9 cellular contexts compared by ENCODE assay signal in genomic region chr16:30185141-30185682, GRCh38. TPM values are rescaled to one million over a fixed set of nuclear protein-coding genes. Genes with fewer than 3 reads are reported as not detected.
DNase-seq lines count a peak whose midpoint lies in the region; ATAC-seq, FAIRE-seq and TF ChIP-seq lines count a peak whose summit lies in the region.
"Had no signal": no experiment of that assay in that cellular context is flagged by ENCODE, and none has a peak within 500 bp of the region (broad histone marks: within the 10 kb centered on the region; RNA-seq: fewer than 3 reads in every experiment).

No MANE protein-coding gene starts in this region.

- POLR2A ChIA-PET in HepG2 (lab: Yijun Ruan, JAX), result interaction anchor here (1.1 to 1.3 kb wide), 2 partner anchors 8 to 45 kb away, joined by 3 read pairs; no protein-coding TSS in a partner anchor

- no peak for TF ChIP-seq EP300 in HepG2 (IDR thresholded peaks at IDR 0.05; ENCODE audit: low read depth in 2 of 2, low read length in 2 of 2)
- TF ChIP-seq EP300 in HepG2 (CRISPR knock-in tag; IDR thresholded peaks at IDR 0.05; ENCODE audit: borderline replicate concordance), result no peak

- H3K27me3 ChIP-seq in HepG2 (ENCODE audit: control insufficient read depth in 1 of 2, insufficient read depth in 2 of 2, low read length in 2 of 2), result no peaks in the 10 kb centered on the region; a peak in 1 of 5 replicates
- H3K27me3 ChIP-seq in thoracic aorta (replicated peaks; ENCODE audit: insufficient read depth), result no peaks in the 10 kb centered on the region

- H2AFZ ChIP-seq in HepG2 (ENCODE audit: low read length), result no peak overlapping the region

- intact Hi-C loops in HepG2 (cut with micrococcal nuclease; ENCODE audit: unreplicated experiment), result no loop called here

- ATAC-seq in HepG2 (no peak), thoracic aorta (ENCODE audit: insufficient number of reproducible peaks, low FRiP score, low read depth) (no peak)

- peak overlapping the region; percentile 100 for H3K4me3 Mint-ChIP-seq in T-helper 2 cell treated with Interferon-gamma antibody and Interleukin-4, amounts not matched to agents 5 μg/mL and 100 μg/mL, for 36 hours

- H4K20me1 ChIP-seq in HepG2 (ENCODE audit: insufficient read depth, low read length), result no peaks in the 10 kb centered on the region

- no peaks in the 10 kb centered on the region for H3K27me3 Mint-ChIP-seq in T-helper 2 cell treated with Interferon-gamma antibody and Interleukin-4, amounts not matched to agents 5 μg/mL and 100 μg/mL, for 36 hours (ENCODE audit: low read depth)

- no peaks in the 10 kb centered on the region for H3K79me2 ChIP-seq in HepG2 (ENCODE audit: insufficient read depth, low read length)

- in situ Hi-C loops in HepG2 (cut with HindIII; ENCODE audit: extremely low pct_ligation_motif_present, low pct_unique_long_range_greater_than_20kb), result no loop called here
- in situ Hi-C loops in KBM-7 (cut with MboI; ENCODE audit: low pct_unique_long_range_greater_than_20kb, low sequenced_read_pairs), result no loop called here

- TF ChIP-seq RAD21 in HepG2 (CRISPR knock-in tag; IDR thresholded peaks at IDR 0.05), result no peak

- no peaks in the 10 kb centered on the region for H3K36me3 ChIP-seq in HepG2 (replicated peaks in 1 of 2; ENCODE audit: control insufficient read depth in 1 of 2, insufficient read depth in 2 of 2, low read length in 2 of 2)
- no peaks in the 10 kb centered on the region for H3K36me3 ChIP-seq in thoracic aorta

- H3K4me1 Mint-ChIP-seq in T-helper 2 cell treated with Interferon-gamma antibody and Interleukin-4, amounts not matched to agents 5 μg/mL and 100 μg/mL, for 36 hours (ENCODE audit: low read depth), result peaks cover 19% of the 10 kb centered on the region

- DNase-seq in T-helper 2 cell treated with Interferon-gamma antibody and Interleukin-4, amounts not matched to agents 5 μg/mL and 100 μg/mL, for 36 hours (ENCODE audit: low spot score), result no peak
- no peak for DNase-seq in T-helper 2 cell
- peak; percentile 19 for DNase-seq in activated CD4-positive, alpha-beta T cell treated with anti-CD3 and anti-CD28 coated beads, Interleukin-2, amount 50 U/mL, for 1 hour
- DNase-seq in HepG2 (ENCODE audit: low spot score), result no peak
- DNase-seq in thoracic aorta (ENCODE audit: low spot score), result no peak
- no peak for DNase-seq in KBM-7
- no peak for DNase-seq in COR-L47 (lab: John Stamatoyannopoulos, UW)
- no peak for DNase-seq in NCI-H1694 treated with DMSO at 0.1 percent for 48 hours (lab: John Stamatoyannopoulos, UW)

- no TSS peak for BruUV-seq in HepG2 (replicated peaks; lab: Mats Ljungman, UMichigan)

- H3K9ac ChIP-seq in HepG2 (ENCODE audit: insufficient read depth, low read depth, low read length), result no peak overlapping the region

- H3K4me1 ChIP-seq in HepG2 (ENCODE audit: insufficient read depth, low read length) (peaks cover 41% of the 10 kb centered on the region), thoracic aorta (ENCODE audit: control insufficient read depth in 1 of 2, low read depth in 2 of 2) (peaks cover 6 to 10% of the 10 kb centered on the region in 2 donors)

- H3K27ac ChIP-seq in HepG2 (ENCODE audit: extremely low read length, insufficient read depth, low read length) (no peak overlapping the region), thoracic aorta (no peak overlapping the region)

- H3K9me3 ChIP-seq in HepG2 (ENCODE audit: low read length), result no peaks in the 10 kb centered on the region
- H3K9me3 ChIP-seq in thoracic aorta, result no peaks in the 10 kb centered on the region

- no peak for TF ChIP-seq POLR2A in HepG2 (IDR thresholded peaks at IDR 0.05; ENCODE audit: insufficient read depth in 1 of 2, low read depth in 2 of 2, low read length in 2 of 2)

- 96% methylated on average over 10 of the region's 12 CpGs for WGBS in HepG2 (ENCODE audit: low lambda C conversion rate)

- no peak for TF ChIP-seq CTCF in HepG2 (CRISPR knock-in tag; IDR thresholded peaks at IDR 0.05)
- TF ChIP-seq CTCF in thoracic aorta (IDR thresholded peaks at IDR 0.05), result no peak

- CTCF ChIA-PET in HepG2 (lab: Yijun Ruan, JAX; ENCODE audit: low intra/inter-chr PET ratio, low total read pairs), result no interaction called here

- H3K27ac Mint-ChIP-seq in T-helper 2 cell treated with Interferon-gamma antibody and Interleukin-4, amounts not matched to agents 5 μg/mL and 100 μg/mL, for 36 hours, result peak overlapping the region; percentile 97

- FAIRE-seq in HepG2 (lab: Jason Lieb, UNC), result no peak
- FAIRE-seq: astrocyte had no signal

- 0 out of 2 replicates have a peak overlapping the region, but pooled peaks have one; percentile 9 for H3K4me2 ChIP-seq in HepG2 (ENCODE audit: low read depth, low read length)

- H3K9me3 Mint-ChIP-seq in T-helper 2 cell treated with Interferon-gamma antibody and Interleukin-4, amounts not matched to agents 5 μg/mL and 100 μg/mL, for 36 hours, result no peaks in the 10 kb centered on the region

- H3K4me3 ChIP-seq in HepG2 (replicated peaks in 1 of 3; ENCODE audit: insufficient read depth in 1 of 3, low read depth in 2 of 3, low read length in 3 of 3), result no peak overlapping the region
- peak overlapping the region; percentile 73 for H3K4me3 ChIP-seq in thoracic aorta

- H3K36me3 Mint-ChIP-seq in T-helper 2 cell treated with Interferon-gamma antibody and Interleukin-4, amounts not matched to agents 5 μg/mL and 100 μg/mL, for 36 hours (ENCODE audit: low read depth), result peaks cover 44% of the 10 kb centered on the region

RNA-seq across cellular contexts. Expression of gene CORO1A, which starts 1.8 kb away (rescaled TPM):
- total RNA-seq in HepG2 (2016; rRNA removed; fragmentation: Illumina TruSeq; extraction: Trizol) (5.4 and 6.5 TPM in 2 replicates), thoracic aorta (10 to 100 TPM; 78.1 to 87.8 TPM)
- 1.5 and 2.3 TPM in 2 replicates for total RNA-seq in HepG2 (2016; cell fraction: cytosol; rRNA removed; fragmentation: Illumina TruSeq; extraction: Trizol; ENCODE audit: low read depth)
- 5.9 and 7.5 TPM in 2 replicates for total RNA-seq in HepG2 (2016; cell fraction: insoluble cytoplasmic fraction; rRNA removed; fragmentation: Illumina TruSeq; extraction: Trizol)
- total RNA-seq in HepG2 (2016; cell fraction: membrane; rRNA removed; fragmentation: Illumina TruSeq; extraction: Trizol), result 2.0 and 3.3 TPM in 2 replicates
- 2.5 and 3.5 TPM in 2 replicates for total RNA-seq in HepG2 (2016; cell fraction: nucleus; rRNA removed; fragmentation: Illumina TruSeq; extraction: Trizol)
- 9.5 and 12.9 TPM in 2 replicates for polyA plus RNA-seq in HepG2 (2011; rRNA removed)
- 10.4 and 20.0 TPM in 2 replicates for polyA plus RNA-seq in HepG2 (2011; cell fraction: cytosol; rRNA removed)
- polyA plus RNA-seq in HepG2 (2011; cell fraction: nucleus; rRNA removed), result 13.6 and 19.0 TPM in 2 replicates
- polyA plus RNA-seq in HepG2 (2012), result 2.5 and 4.0 TPM in 2 replicates
- polyA plus RNA-seq in HepG2 (2016; cell fraction: cytosol; fragmentation: Illumina TruSeq; extraction: Trizol; ENCODE audit: low read depth), result 1.6 TPM in 2 replicates
- polyA plus RNA-seq in HepG2 (2016; cell fraction: insoluble cytoplasmic fraction; fragmentation: Illumina TruSeq; extraction: Trizol; ENCODE audit: low read depth), result 7.6 and 10.2 TPM in 2 replicates
- 1.9 and 2.1 TPM in 2 replicates for polyA plus RNA-seq in HepG2 (2016; cell fraction: membrane; fragmentation: Illumina TruSeq; extraction: Trizol; ENCODE audit: low read depth)
- 4.7 and 5.6 TPM in 2 replicates for polyA plus RNA-seq in HepG2 (2016; cell fraction: nucleus; fragmentation: Illumina TruSeq; extraction: Trizol; ENCODE audit: insufficient read depth, low read depth)
- 0.94 and 16.6 TPM in 2 replicates for polyA minus RNA-seq in HepG2 (2011; rRNA and poly(A)+ RNA removed; ENCODE audit: low replicate concordance)
- polyA minus RNA-seq in HepG2 (2011; cell fraction: cytosol; rRNA and poly(A)+ RNA removed), result 4.0 and 8.4 TPM in 2 replicates
- 1.5 and 1.8 TPM in 2 replicates for polyA minus RNA-seq in HepG2 (2011; cell fraction: nucleus; rRNA and poly(A)+ RNA removed)

RNA-seq across cellular contexts. Expression of gene BOLA2B, which starts 8.3 kb away (rescaled TPM):
- total RNA-seq in HepG2 (2016; rRNA removed; fragmentation: Illumina TruSeq; extraction: Trizol) (295 and 354 TPM in 2 replicates), thoracic aorta (100 to 1,000 TPM in 1 of 2 donors, 10 to 100 TPM in 1; 83.4 to 224 TPM)
- total RNA-seq in HepG2 (2016; cell fraction: cytosol; rRNA removed; fragmentation: Illumina TruSeq; extraction: Trizol; ENCODE audit: low read depth), result 669 and 995 TPM in 2 replicates
- 323 and 362 TPM in 2 replicates for total RNA-seq in HepG2 (2016; cell fraction: insoluble cytoplasmic fraction; rRNA removed; fragmentation: Illumina TruSeq; extraction: Trizol)
- 463 and 614 TPM in 2 replicates for total RNA-seq in HepG2 (2016; cell fraction: membrane; rRNA removed; fragmentation: Illumina TruSeq; extraction: Trizol)
- total RNA-seq in HepG2 (2016; cell fraction: nucleus; rRNA removed; fragmentation: Illumina TruSeq; extraction: Trizol), result 105 and 119 TPM in 2 replicates
- 63.8 and 97.0 TPM in 2 replicates for polyA plus RNA-seq in HepG2 (2011; rRNA removed)
- polyA plus RNA-seq in HepG2 (2011; cell fraction: cytosol; rRNA removed), result 336 and 429 TPM in 2 replicates
- 218 and 326 TPM in 2 replicates for polyA plus RNA-seq in HepG2 (2011; cell fraction: nucleus; rRNA removed)
- 107 and 139 TPM in 2 replicates for polyA plus RNA-seq in HepG2 (2012)
- 602 and 1,024 TPM in 2 replicates for polyA plus RNA-seq in HepG2 (2016; cell fraction: cytosol; fragmentation: Illumina TruSeq; extraction: Trizol; ENCODE audit: low read depth)
- 271 TPM in 2 replicates for polyA plus RNA-seq in HepG2 (2016; cell fraction: insoluble cytoplasmic fraction; fragmentation: Illumina TruSeq; extraction: Trizol; ENCODE audit: low read depth)
- polyA plus RNA-seq in HepG2 (2016; cell fraction: membrane; fragmentation: Illumina TruSeq; extraction: Trizol; ENCODE audit: low read depth), result 365 and 503 TPM in 2 replicates
- polyA plus RNA-seq in HepG2 (2016; cell fraction: nucleus; fragmentation: Illumina TruSeq; extraction: Trizol; ENCODE audit: insufficient read depth, low read depth), result 177 and 200 TPM in 2 replicates
- 100 and 103 TPM in 2 replicates for polyA minus RNA-seq in HepG2 (2011; rRNA and poly(A)+ RNA removed; ENCODE audit: low replicate concordance)
- polyA minus RNA-seq in HepG2 (2011; cell fraction: cytosol; rRNA and poly(A)+ RNA removed), result 30.2 and 37.1 TPM in 2 replicates
- polyA minus RNA-seq in HepG2 (2011; cell fraction: nucleus; rRNA and poly(A)+ RNA removed), result 5.9 and 8.1 TPM in 2 replicates

RNA-seq across cellular contexts. Expression of gene SLX1A, which starts 8.5 kb away (rescaled TPM):
- total RNA-seq in HepG2 (2016; rRNA removed; fragmentation: Illumina TruSeq; extraction: Trizol) (13.4 and 37.1 TPM in 2 replicates), thoracic aorta (10 to 100 TPM; 20.1 to 43.6 TPM)
- total RNA-seq in HepG2 (2016; cell fraction: cytosol; rRNA removed; fragmentation: Illumina TruSeq; extraction: Trizol; ENCODE audit: low read depth), result 16.4 and 16.8 TPM in 2 replicates
- 19.5 and 33.4 TPM in 2 replicates for total RNA-seq in HepG2 (2016; cell fraction: insoluble cytoplasmic fraction; rRNA removed; fragmentation: Illumina TruSeq; extraction: Trizol)
- total RNA-seq in HepG2 (2016; cell fraction: membrane; rRNA removed; fragmentation: Illumina TruSeq; extraction: Trizol), result 13.8 and 16.7 TPM in 2 replicates
- total RNA-seq in HepG2 (2016; cell fraction: nucleus; rRNA removed; fragmentation: Illumina TruSeq; extraction: Trizol), result 24.9 and 28.6 TPM in 2 replicates
- 9.1 and 12.0 TPM in 2 replicates for polyA plus RNA-seq in HepG2 (2011; rRNA removed)
- polyA plus RNA-seq in HepG2 (2011; cell fraction: cytosol; rRNA removed), result 9.7 and 26.5 TPM in 2 replicates
- 98.2 and 122 TPM in 2 replicates for polyA plus RNA-seq in HepG2 (2011; cell fraction: nucleus; rRNA removed)
- 29.1 and 36.0 TPM in 2 replicates for polyA plus RNA-seq in HepG2 (2012)
- polyA plus RNA-seq in HepG2 (2016; cell fraction: cytosol; fragmentation: Illumina TruSeq; extraction: Trizol; ENCODE audit: low read depth), result 10.3 and 14.9 TPM in 2 replicates
- polyA plus RNA-seq in HepG2 (2016; cell fraction: insoluble cytoplasmic fraction; fragmentation: Illumina TruSeq; extraction: Trizol; ENCODE audit: low read depth), result 4.6 and 8.2 TPM in 2 replicates
- 7.4 and 12.1 TPM in 2 replicates for polyA plus RNA-seq in HepG2 (2016; cell fraction: membrane; fragmentation: Illumina TruSeq; extraction: Trizol; ENCODE audit: low read depth)
- 65.2 and 67.5 TPM in 2 replicates for polyA plus RNA-seq in HepG2 (2016; cell fraction: nucleus; fragmentation: Illumina TruSeq; extraction: Trizol; ENCODE audit: insufficient read depth, low read depth)
- 5.1 and 5.8 TPM in 2 replicates for polyA minus RNA-seq in HepG2 (2011; rRNA and poly(A)+ RNA removed; ENCODE audit: low replicate concordance)
- polyA minus RNA-seq in HepG2 (2011; cell fraction: cytosol; rRNA and poly(A)+ RNA removed), result 15.7 and 17.4 TPM in 2 replicates
- 26.7 and 31.3 TPM in 2 replicates for polyA minus RNA-seq in HepG2 (2011; cell fraction: nucleus; rRNA and poly(A)+ RNA removed)

RNA-seq across cellular contexts. Expression of gene SULT1A3, which starts 13.8 kb away (rescaled TPM):
- total RNA-seq in HepG2 (2016; rRNA removed; fragmentation: Illumina TruSeq; extraction: Trizol) (20.7 and 28.3 TPM in 2 replicates), thoracic aorta (10 to 100 TPM; 11.1 to 15.6 TPM)
- total RNA-seq in HepG2 (2016; cell fraction: cytosol; rRNA removed; fragmentation: Illumina TruSeq; extraction: Trizol; ENCODE audit: low read depth), result 31.2 and 41.7 TPM in 2 replicates
- total RNA-seq in HepG2 (2016; cell fraction: insoluble cytoplasmic fraction; rRNA removed; fragmentation: Illumina TruSeq; extraction: Trizol), result 26.1 and 29.0 TPM in 2 replicates
- total RNA-seq in HepG2 (2016; cell fraction: membrane; rRNA removed; fragmentation: Illumina TruSeq; extraction: Trizol), result 40.2 and 51.3 TPM in 2 replicates
- total RNA-seq in HepG2 (2016; cell fraction: nucleus; rRNA removed; fragmentation: Illumina TruSeq; extraction: Trizol), result 33.7 and 38.6 TPM in 2 replicates
- 15.4 and 21.0 TPM in 2 replicates for polyA plus RNA-seq in HepG2 (2011; rRNA removed)
- polyA plus RNA-seq in HepG2 (2011; cell fraction: cytosol; rRNA removed), result 6.9 and 7.9 TPM in 2 replicates
- polyA plus RNA-seq in HepG2 (2011; cell fraction: nucleus; rRNA removed), result 48.9 and 57.0 TPM in 2 replicates
- polyA plus RNA-seq in HepG2 (2012), result 5.8 and 11.3 TPM in 2 replicates
- polyA plus RNA-seq in HepG2 (2016; cell fraction: cytosol; fragmentation: Illumina TruSeq; extraction: Trizol; ENCODE audit: low read depth), result 22.7 and 37.8 TPM in 2 replicates
- polyA plus RNA-seq in HepG2 (2016; cell fraction: insoluble cytoplasmic fraction; fragmentation: Illumina TruSeq; extraction: Trizol; ENCODE audit: low read depth), result 91.2 and 105 TPM in 2 replicates
- 42.3 and 49.8 TPM in 2 replicates for polyA plus RNA-seq in HepG2 (2016; cell fraction: membrane; fragmentation: Illumina TruSeq; extraction: Trizol; ENCODE audit: low read depth)
- polyA plus RNA-seq in HepG2 (2016; cell fraction: nucleus; fragmentation: Illumina TruSeq; extraction: Trizol; ENCODE audit: insufficient read depth, low read depth), result 122 and 125 TPM in 2 replicates
- 17.4 and 22.3 TPM in 2 replicates for polyA minus RNA-seq in HepG2 (2011; rRNA and poly(A)+ RNA removed; ENCODE audit: low replicate concordance)
- 4.7 and 4.8 TPM in 2 replicates for polyA minus RNA-seq in HepG2 (2011; cell fraction: cytosol; rRNA and poly(A)+ RNA removed)
- 13.1 and 14.5 TPM in 2 replicates for polyA minus RNA-seq in HepG2 (2011; cell fraction: nucleus; rRNA and poly(A)+ RNA removed)

Comparison
In these comparisons a context has a peak if more than half of its experiments do, and no peak if none do; other contexts are left out.
1. RNA of gene CORO1A, which starts 1.8 kb away (total RNA-seq): 78.1 to 87.8 TPM in thoracic aorta; 1.5 to 7.5 TPM in HepG2; every median in the first group is over 4 times any median in the second.